ENCODE assay signal across 9 cellular contexts in the genomic region with DNA sequence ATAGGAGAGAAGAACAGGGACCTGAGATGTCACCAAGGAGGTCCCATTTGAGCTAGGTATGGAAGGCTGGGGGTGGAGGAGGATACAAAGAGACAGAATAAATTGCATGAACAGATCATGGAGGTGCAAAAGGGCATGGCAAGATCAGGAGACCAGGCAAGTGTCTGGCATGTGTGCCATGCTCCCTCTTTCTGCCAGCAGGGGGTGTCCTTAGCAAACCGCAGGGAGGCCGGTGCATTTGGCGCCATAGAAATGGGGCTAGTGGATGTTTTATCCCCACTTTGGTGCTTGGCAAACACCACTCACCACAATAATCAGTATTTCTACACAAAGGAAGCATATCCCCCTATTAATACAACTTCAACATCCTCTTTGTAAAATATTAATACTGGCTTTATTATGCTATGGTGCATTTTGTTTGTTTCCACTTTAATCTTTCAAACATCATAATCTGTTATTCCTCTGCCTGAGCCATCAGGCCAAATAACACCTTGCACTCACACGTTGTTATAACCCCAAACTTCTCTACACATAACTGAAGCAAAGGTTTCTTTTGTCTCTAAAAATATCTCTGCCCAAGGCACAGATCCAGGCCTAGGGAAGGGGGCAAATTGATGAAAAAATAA. TPM values are rescaled to one million over a fixed set of nuclear protein-coding genes. Genes with fewer than 3 reads are reported as not detected.
DNase-seq lines count a peak whose midpoint lies in the region; ATAC-seq and TF ChIP-seq lines count a peak whose summit lies in the region.
"Had no signal": no experiment of that assay in that cellular context is flagged by ENCODE, and none has a peak within 500 bp of the region (broad histone marks: within the 10 kb centered on the region; RNA-seq: fewer than 3 reads in every experiment).

No MANE protein-coding gene starts in this region.

- H3K36me3 ChIP-seq in upper lobe of right lung (no peaks in the 10 kb centered on the region), mesendoderm (ENCODE audit: control insufficient read depth, insufficient read depth, low read length) (no peaks in the 10 kb centered on the region)

- H3K9me3 ChIP-seq in upper lobe of right lung: no peaks in the 10 kb centered on the region

- H3K36me3 Mint-ChIP-seq in central memory CD8-positive, alpha-beta T cell (ENCODE audit: insufficient read depth): no peaks in the 10 kb centered on the region
- H3K36me3 Mint-ChIP-seq in natural killer cell treated with Interleukin-12 subunit alpha and Interleukin-12 subunit beta and Interleukin-15 and Interleukin-18, amount 100 ng/mL, for 72 hours: no peaks in the 10 kb centered on the region
- H3K36me3 Mint-ChIP-seq: brain had no signal

- no peak overlapping the region for H2AK5ac ChIP-seq in mesendoderm (ENCODE audit: low read length)

- H3K56ac ChIP-seq in mesendoderm (ENCODE audit: low read length): no peak overlapping the region

- no peaks in the 10 kb centered on the region for H3K79me1 ChIP-seq in mesendoderm (ENCODE audit: low read length)

- H3K9ac ChIP-seq in mesendoderm (ENCODE audit: low read length): no peak overlapping the region

- H3K27ac ChIP-seq in upper lobe of right lung: no peak overlapping the region
- no peak overlapping the region for H3K27ac ChIP-seq in mesendoderm (ENCODE audit: low read depth, low read length)

- intact Hi-C loops in upper lobe of right lung (cut with DNase I): loop anchor here (5.0 to 10.0 kb wide), 2 partner anchors 62 to 245 kb away; no protein-coding TSS in a partner anchor

- H3K23ac ChIP-seq in mesendoderm (ENCODE audit: low read length): no peak overlapping the region

- no peak overlapping the region for H3K27ac Mint-ChIP-seq in central memory CD8-positive, alpha-beta T cell (ENCODE audit: low read depth)
- H3K27ac Mint-ChIP-seq in natural killer cell treated with Interleukin-12 subunit alpha and Interleukin-12 subunit beta and Interleukin-15 and Interleukin-18, amount 100 ng/mL, for 72 hours: no peak overlapping the region

- H2BK5ac ChIP-seq in mesendoderm (ENCODE audit: low read length): no peak overlapping the region

- H3K4me1 ChIP-seq in upper lobe of right lung (peaks cover 3% of the 10 kb centered on the region), mesendoderm (ENCODE audit: control insufficient read depth, low read depth, low read length) (no peaks in the 10 kb centered on the region)

- TF ChIP-seq CTCF in GM10248 (IDR thresholded peaks at IDR 0.05; ENCODE audit: control extremely low read depth, extremely low read depth, low read depth, missing control alignments): peak; percentile 59
- peak; percentile 90 for TF ChIP-seq CTCF in NB4 (IDR thresholded peaks at IDR 0.05; ENCODE audit: low read depth, low read length)
- peak; percentile 58 for TF ChIP-seq CTCF in WI38 (IDR thresholded peaks at IDR 0.05; ENCODE audit: low read depth, low read length)
- TF ChIP-seq CTCF in upper lobe of right lung (IDR thresholded peaks at IDR 0.05): peak; percentile 66

- POLR2A ChIA-PET in GM10248 (lab: Yijun Ruan, JAX): no interaction called here

- H2BK120ac ChIP-seq in mesendoderm (ENCODE audit: low read depth, low read length): no peak overlapping the region

- no peak overlapping the region for H2BK15ac ChIP-seq in mesendoderm (replicated peaks; ENCODE audit: low read depth)

- no peak overlapping the region for H3K4me2 ChIP-seq in mesendoderm (ENCODE audit: low read length)

- no peak overlapping the region for H3K18ac ChIP-seq in mesendoderm (ENCODE audit: low read length)

- H3K4ac ChIP-seq in mesendoderm (ENCODE audit: low read depth, low read length): no peak overlapping the region

- no peak overlapping the region for H4K8ac ChIP-seq in mesendoderm (ENCODE audit: low read depth, low read length)

- peaks cover 7% of the 10 kb centered on the region for H3K4me1 Mint-ChIP-seq in central memory CD8-positive, alpha-beta T cell
- H3K4me1 Mint-ChIP-seq in natural killer cell treated with Interleukin-12 subunit alpha and Interleukin-12 subunit beta and Interleukin-15 and Interleukin-18, amount 100 ng/mL, for 72 hours (ENCODE audit: low read depth in 2 of 2): peaks cover 0 to 4% of the 10 kb centered on the region in 2 donors

- CTCF ChIA-PET in GM10248 (lab: Yijun Ruan, JAX): interaction anchor here (0.6 to 7.0 kb wide), 32 partner anchors 8 to 825 kb away, joined by 3 to 109 read pairs (median 6); a partner anchor contains a TSS

- H3K27me3 ChIP-seq in upper lobe of right lung: no peaks in the 10 kb centered on the region
- H3K27me3 ChIP-seq in mesendoderm (ENCODE audit: insufficient read depth, low read length, poor library complexity): no peaks in the 10 kb centered on the region

- no peak for TF ChIP-seq POLR2A in NB4 (IDR thresholded peaks at IDR 0.05; ENCODE audit: extremely low read depth, insufficient read length)

- no peak for ATAC-seq in central memory CD8-positive, alpha-beta T cell (replicated peaks; ENCODE audit: extremely low read depth, poor library complexity, severe bottlenecking)
- no peak for ATAC-seq in natural killer cell treated with Interleukin-12 subunit alpha and Interleukin-12 subunit beta and Interleukin-15 and Interleukin-18, amount 100 ng/mL, for 72 hours
- ATAC-seq in upper lobe of right lung (peak; percentile 67), GM21825 (IDR thresholded peaks at IDR 0.05; ENCODE audit: unreplicated experiment) (no peak)

- no peak overlapping the region for H4K5ac ChIP-seq in mesendoderm (ENCODE audit: low read length)

- H3K4me3 ChIP-seq in NB4 (ENCODE audit: low read depth, low read length) (no peak overlapping the region), WI38 (ENCODE audit: low read depth, low read length) (no peak overlapping the region), upper lobe of right lung (no peak overlapping the region), mesendoderm (ENCODE audit: low read length) (no peak overlapping the region)

- no peak overlapping the region for H3K4me3 Mint-ChIP-seq in central memory CD8-positive, alpha-beta T cell
- no peak overlapping the region for H3K4me3 Mint-ChIP-seq in natural killer cell treated with Interleukin-12 subunit alpha and Interleukin-12 subunit beta and Interleukin-15 and Interleukin-18, amount 100 ng/mL, for 72 hours
- H3K4me3 Mint-ChIP-seq: brain had no signal

- H3K9me3 Mint-ChIP-seq in central memory CD8-positive, alpha-beta T cell: no peaks in the 10 kb centered on the region
- H3K9me3 Mint-ChIP-seq in natural killer cell treated with Interleukin-12 subunit alpha and Interleukin-12 subunit beta and Interleukin-15 and Interleukin-18, amount 100 ng/mL, for 72 hours: no peaks in the 10 kb centered on the region
- H3K9me3 Mint-ChIP-seq: brain had no signal

- H3K27me3 Mint-ChIP-seq in central memory CD8-positive, alpha-beta T cell: no peaks in the 10 kb centered on the region
- H3K27me3 Mint-ChIP-seq in natural killer cell treated with Interleukin-12 subunit alpha and Interleukin-12 subunit beta and Interleukin-15 and Interleukin-18, amount 100 ng/mL, for 72 hours: no peaks in the 10 kb centered on the region

- no peaks in the 10 kb centered on the region for H3K79me2 ChIP-seq in mesendoderm (ENCODE audit: control insufficient read depth, insufficient read depth, low read length)

- DNase-seq in GM10248 (ENCODE audit: extremely low spot score): peak; percentile 66
- DNase-seq in NB4 (ENCODE audit: low read depth): peak; percentile 76
- peak; percentile 24 to 47 for DNase-seq in central memory CD8-positive, alpha-beta T cell (ENCODE audit: low spot score in 2 of 2)
- peak; percentile 72 for DNase-seq in natural killer cell treated with Interleukin-12 subunit alpha and Interleukin-12 subunit beta and Interleukin-15 and Interleukin-18, amount 100 ng/mL, for 72 hours (ENCODE audit: low spot score)
- DNase-seq in upper lobe of right lung: peak; percentile 77
- DNase-seq in mesendoderm: no peak

- WGBS in mesendoderm (ENCODE audit: extremely low coverage, insufficient coverage, low lambda C conversion rate): no CpG with 5 or more reads among the region's 4 CpGs

RNA-seq across cellular contexts. Expression of a gene that starts 25.9 kb away (rescaled TPM):
- total RNA-seq in natural killer cell treated with Interleukin-12 subunit alpha and Interleukin-12 subunit beta and Interleukin-15 and Interleukin-18, amount 100 ng/mL, for 72 hours: 100 to 1,000 TPM in 1 of 2 donors, 10 to 100 TPM in 1; 90.9 to 106 TPM
- total RNA-seq in upper lobe of right lung: 1,046 TPM
- polyA plus RNA-seq in mesendoderm (2013, experiment 1 of 2): 11.6 TPM
- 10.1 TPM for polyA plus RNA-seq in mesendoderm (2013, experiment 2 of 2)

RNA-seq across cellular contexts. Expression of a gene that starts 30.9 kb away (rescaled TPM):
- total RNA-seq in natural killer cell treated with Interleukin-12 subunit alpha and Interleukin-12 subunit beta and Interleukin-15 and Interleukin-18, amount 100 ng/mL, for 72 hours: not detected
- total RNA-seq in upper lobe of right lung: not detected
- not detected for polyA plus RNA-seq in mesendoderm (2013, experiment 1 of 2)
- not detected for polyA plus RNA-seq in mesendoderm (2013, experiment 2 of 2)

RNA-seq across cellular contexts. Expression of a gene that starts 35.8 kb away (rescaled TPM):
- total RNA-seq in natural killer cell treated with Interleukin-12 subunit alpha and Interleukin-12 subunit beta and Interleukin-15 and Interleukin-18, amount 100 ng/mL, for 72 hours: 100 to 1,000 TPM in 1 of 2 donors, 10 to 100 TPM in 1; 85.4 to 124 TPM
- total RNA-seq in upper lobe of right lung: 377 TPM
- polyA plus RNA-seq in mesendoderm (2013, experiment 1 of 2): 19.8 TPM
- polyA plus RNA-seq in mesendoderm (2013, experiment 2 of 2): 20.5 TPM

RNA-seq across cellular contexts. Expression of a gene that starts 39.2 kb away (rescaled TPM):
- not detected for total RNA-seq in natural killer cell treated with Interleukin-12 subunit alpha and Interleukin-12 subunit beta and Interleukin-15 and Interleukin-18, amount 100 ng/mL, for 72 hours
- total RNA-seq in upper lobe of right lung: 1.3 TPM
- polyA plus RNA-seq in mesendoderm (2013, experiment 1 of 2): 0.48 TPM
- 0.55 TPM for polyA plus RNA-seq in mesendoderm (2013, experiment 2 of 2)

RNA-seq across cellular contexts. Expression of a gene that starts 49.4 kb away (rescaled TPM):
- total RNA-seq in natural killer cell treated with Interleukin-12 subunit alpha and Interleukin-12 subunit beta and Interleukin-15 and Interleukin-18, amount 100 ng/mL, for 72 hours: not detected
- total RNA-seq in upper lobe of right lung: not detected
- polyA plus RNA-seq in mesendoderm (2013, experiment 1 of 2): not detected
- not detected for polyA plus RNA-seq in mesendoderm (2013, experiment 2 of 2)
